Comparison of ENCODE assay signal across 15 cellular contexts in the genomic region with DNA sequence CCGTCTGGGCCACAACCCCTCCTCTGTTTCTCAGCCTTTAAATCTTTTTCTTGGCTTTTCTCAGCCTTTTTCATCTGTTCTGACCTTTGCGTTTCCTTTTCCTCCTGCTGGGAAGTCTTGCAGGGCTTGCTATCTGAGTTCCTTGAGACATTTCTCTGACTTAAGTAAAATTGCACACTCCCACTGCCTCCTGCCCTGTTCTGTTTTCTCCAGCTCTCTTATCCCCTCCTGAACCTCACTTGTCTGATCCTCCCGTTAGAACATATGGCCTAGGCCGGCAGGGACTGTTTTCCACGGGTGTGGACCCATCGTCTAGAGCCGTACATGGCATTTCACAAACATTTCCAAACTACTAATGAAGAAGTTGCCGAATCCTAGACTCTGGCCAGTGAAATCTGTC.
DNase-seq lines count a peak whose midpoint lies in the region; ATAC-seq and TF ChIP-seq lines count a peak whose summit lies in the region.
"Had no signal": no experiment of that assay in that cellular context is flagged by ENCODE, and none has a peak within 500 bp of the region (broad histone marks: within the 10 kb centered on the region; RNA-seq: fewer than 3 reads in every experiment).

No MANE protein-coding gene starts in this region.

- H3K4me3 ChIP-seq in GM23338, result no peak overlapping the region
- peak overlapping the region; percentile 71 for H3K4me3 ChIP-seq in adipocyte (ENCODE audit: low read length)
- peak overlapping the region in 1 of 2 donors; percentile 5 for H3K4me3 ChIP-seq in right atrium auricular region
- H3K4me3 ChIP-seq in gastrocnemius medialis, result no peak overlapping the region
- H3K4me3 ChIP-seq: ovary had no signal

- peaks cover 8% of the 10 kb centered on the region for H3K27me3 Mint-ChIP-seq in GM23338 (ENCODE audit: insufficient read depth, low read depth, poor library complexity)

- H3K9me3 Mint-ChIP-seq in GM23338, result no peaks in the 10 kb centered on the region

- H3K4me1 ChIP-seq in GM23338 (ENCODE audit: insufficient read depth) (peaks cover 47% of the 10 kb centered on the region), adipocyte (ENCODE audit: control insufficient read depth, insufficient read depth, low read length) (peaks cover 44% of the 10 kb centered on the region), right atrium auricular region (peaks cover 0 to 61% of the 10 kb centered on the region in 2 donors), gastrocnemius medialis (peaks cover 59 to 61% of the 10 kb centered on the region in 2 donors)

- peaks cover 5% of the 10 kb centered on the region; the same call in 2 of the 3 replicates for H3K36me3 Mint-ChIP-seq in GM23338 (ENCODE audit: low read depth)

- ATAC-seq in GM23338 (peak; percentile 12; the same call in 1 of the 3 replicates), gastrocnemius medialis (no peak)
- ATAC-seq: stimulated activated naive CD8-positive, alpha-beta T cell treated with anti-CD3 and anti-CD28 coated beads, Interleukin-15, Interleukin-2, amounts not matched to agents 100 U/mL and 50 U/mL, for 24 hours had no signal

- H3K4me2 ChIP-seq in GM23338, result no peak overlapping the region

- H3K36me3 ChIP-seq in GM23338 (ENCODE audit: insufficient read depth), result no peaks in the 10 kb centered on the region; the same call in 1 of the 2 replicates
- H3K36me3 ChIP-seq in adipocyte (ENCODE audit: control insufficient read depth, insufficient read depth, low read length, severe bottlenecking), result peaks cover 6% of the 10 kb centered on the region
- H3K36me3 ChIP-seq in right atrium auricular region, result no peaks in the 10 kb centered on the region
- H3K36me3 ChIP-seq in gastrocnemius medialis, result no peaks in the 10 kb centered on the region
- H3K36me3 ChIP-seq: ovary had no signal

- no peak overlapping the region for H3K4me3 Mint-ChIP-seq in GM23338

- H3K4me1 Mint-ChIP-seq in GM23338, result peaks cover 68% of the 10 kb centered on the region

- H3K27me3 ChIP-seq in GM23338 (ENCODE audit: insufficient read depth) (no peaks in the 10 kb centered on the region), adipocyte (replicated peaks; ENCODE audit: control insufficient read depth, insufficient read depth, low read length) (no peaks in the 10 kb centered on the region), right atrium auricular region (no peaks in the 10 kb centered on the region), gastrocnemius medialis (no peaks in the 10 kb centered on the region)
- H3K27me3 ChIP-seq: ovary had no signal

- no peak for DNase-seq in GM23338 (ENCODE audit: low spot score)
- no peak for DNase-seq in adipocyte (ENCODE audit: low read depth)
- no peak for DNase-seq in right atrium auricular region (ENCODE audit: low spot score)
- DNase-seq in gastrocnemius medialis, result no peak
- no peak for DNase-seq in HT-29 (ENCODE audit: low spot score)
- no peak for DNase-seq in COLO829 (ENCODE audit: low spot score)
- DNase-seq in hepatic stellate cell (ENCODE audit: low spot score), result no peak
- no peak for DNase-seq in posterior cingulate gyrus
- DNase-seq: cerebellar nuclear complex; islet precursor cell; NCI-H1048; NCI-H345; stimulated activated CD4-positive, alpha-beta T cell treated with anti-CD3 and anti-CD28 coated beads, Interleukin-2, amount 100 ng/mL, for 24 hours; stimulated activated naive CD8-positive, alpha-beta T cell treated with anti-CD3 and anti-CD28 coated beads, Interleukin-15, Interleukin-2, amounts not matched to agents 100 U/mL and 50 U/mL, for 24 hours had no signal

- no peak for TF ChIP-seq CTCF in GM23338 (conservative IDR thresholded peaks at IDR 0.05; ENCODE audit: low read depth in 2 of 2)
- TF ChIP-seq CTCF in right atrium auricular region (IDR thresholded peaks at IDR 0.05), result no peak
- no peak for TF ChIP-seq CTCF in gastrocnemius medialis (IDR thresholded peaks at IDR 0.05 in 4 of 5, conservative IDR thresholded peaks at IDR 0.05 in 1 of 5)

- H4K20me1 ChIP-seq in GM23338 (replicated peaks; ENCODE audit: insufficient read depth), result peaks cover 15% of the 10 kb centered on the region

- peak overlapping the region; percentile 60 for H3K9ac ChIP-seq in adipocyte (ENCODE audit: low read length)

- H3F3A ChIP-seq in GM23338 (replicated peaks; ENCODE audit: low read depth), result no peaks in the 10 kb centered on the region

- H3K27ac Mint-ChIP-seq in GM23338, result peak overlapping the region; percentile 25; the same call in 1 of the 2 replicates

- intact Hi-C loops in gastrocnemius medialis (cut with DNase I; ENCODE audit: low total_unique reads) (no loop called here), posterior cingulate gyrus (cut with DNase I) (no loop called here)

- no peak for TF ChIP-seq POLR2A in gastrocnemius medialis (IDR thresholded peaks at IDR 0.05)

- in situ Hi-C loops in gastrocnemius medialis (cut with MboI; ENCODE audit: low sequenced_read_pairs in 4 of 4), result no loop called here

- H3K9me2 ChIP-seq in GM23338 (ENCODE audit: insufficient read depth), result no peaks in the 10 kb centered on the region

- no peaks in the 10 kb centered on the region for H3K9me3 ChIP-seq in adipocyte (ENCODE audit: control insufficient read depth, low read length)
- no peaks in the 10 kb centered on the region for H3K9me3 ChIP-seq in right atrium auricular region
- H3K9me3 ChIP-seq in gastrocnemius medialis, result no peaks in the 10 kb centered on the region
- H3K9me3 ChIP-seq: ovary had no signal

- H2AFZ ChIP-seq in GM23338, result no peak overlapping the region

- H3K27ac ChIP-seq in GM23338 (ENCODE audit: low read depth) (0 out of 2 replicates have a peak overlapping the region, but pooled peaks have one; percentile 52), right atrium auricular region (peak overlapping the region; percentile 52 to 63), gastrocnemius medialis (peak overlapping the region; percentile 6 to 61 (median 34))

- H3K79me2 ChIP-seq in GM23338 (replicated peaks; ENCODE audit: insufficient read depth), result peaks cover 100% of the 10 kb centered on the region

TF ChIP-seq in GM23338, 12 proteins besides CTCF, POLR2A, EP300 and RAD21:
- TF ChIP-seq, protein P1, sequence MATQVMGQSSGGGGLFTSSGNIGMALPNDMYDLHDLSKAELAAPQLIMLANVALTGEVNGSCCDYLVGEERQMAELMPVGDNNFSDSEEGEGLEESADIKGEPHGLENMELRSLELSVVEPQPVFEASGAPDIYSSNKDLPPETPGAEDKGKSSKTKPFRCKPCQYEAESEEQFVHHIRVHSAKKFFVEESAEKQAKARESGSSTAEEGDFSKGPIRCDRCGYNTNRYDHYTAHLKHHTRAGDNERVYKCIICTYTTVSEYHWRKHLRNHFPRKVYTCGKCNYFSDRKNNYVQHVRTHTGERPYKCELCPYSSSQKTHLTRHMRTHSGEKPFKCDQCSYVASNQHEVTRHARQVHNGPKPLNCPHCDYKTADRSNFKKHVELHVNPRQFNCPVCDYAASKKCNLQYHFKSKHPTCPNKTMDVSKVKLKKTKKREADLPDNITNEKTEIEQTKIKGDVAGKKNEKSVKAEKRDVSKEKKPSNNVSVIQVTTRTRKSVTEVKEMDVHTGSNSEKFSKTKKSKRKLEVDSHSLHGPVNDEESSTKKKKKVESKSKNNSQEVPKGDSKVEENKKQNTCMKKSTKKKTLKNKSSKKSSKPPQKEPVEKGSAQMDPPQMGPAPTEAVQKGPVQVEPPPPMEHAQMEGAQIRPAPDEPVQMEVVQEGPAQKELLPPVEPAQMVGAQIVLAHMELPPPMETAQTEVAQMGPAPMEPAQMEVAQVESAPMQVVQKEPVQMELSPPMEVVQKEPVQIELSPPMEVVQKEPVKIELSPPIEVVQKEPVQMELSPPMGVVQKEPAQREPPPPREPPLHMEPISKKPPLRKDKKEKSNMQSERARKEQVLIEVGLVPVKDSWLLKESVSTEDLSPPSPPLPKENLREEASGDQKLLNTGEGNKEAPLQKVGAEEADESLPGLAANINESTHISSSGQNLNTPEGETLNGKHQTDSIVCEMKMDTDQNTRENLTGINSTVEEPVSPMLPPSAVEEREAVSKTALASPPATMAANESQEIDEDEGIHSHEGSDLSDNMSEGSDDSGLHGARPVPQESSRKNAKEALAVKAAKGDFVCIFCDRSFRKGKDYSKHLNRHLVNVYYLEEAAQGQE (IDR thresholded peaks at IDR 0.05; ENCODE audit: unreplicated experiment), result no peak
- TF ChIP-seq ZNF331 (CRISPR knock-in tag; IDR thresholded peaks at IDR 0.05; ENCODE audit: low read depth) (no peak), STAT1 (IDR thresholded peaks at IDR 0.05; ENCODE audit: unreplicated experiment) (no peak)
